Comparison of ENCODE assay signal across 29 cellular contexts in the genomic region with DNA sequence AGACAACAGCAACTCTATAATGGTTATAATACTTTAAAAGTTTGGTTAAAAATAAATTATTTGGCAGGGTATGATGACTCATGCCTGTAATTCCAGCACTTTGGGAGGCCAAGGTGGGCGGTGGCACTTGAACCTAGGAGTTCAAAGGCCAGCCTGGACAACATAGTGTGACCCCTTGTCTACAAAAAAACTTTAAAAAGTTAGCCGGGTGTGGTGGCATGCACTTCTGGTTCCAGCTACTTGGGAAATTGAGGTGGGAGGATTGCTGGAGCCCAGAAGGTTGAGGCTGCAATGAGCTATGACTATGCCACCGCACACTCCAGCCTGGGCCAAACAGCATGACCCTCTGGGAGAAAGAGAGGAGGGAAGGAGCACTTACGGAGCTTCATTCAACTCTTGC.
"Had no signal": no experiment of that assay in that cellular context is flagged by ENCODE, and none has a peak within 500 bp of the region (broad histone marks: within the 10 kb centered on the region; RNA-seq: fewer than 3 reads in every experiment).

No MANE protein-coding gene starts in this region.

- H3K36me3 Mint-ChIP-seq: stimulated activated effector memory CD8-positive, alpha-beta T cell treated with anti-CD3 and anti-CD28 coated beads, Interleukin-12 subunit alpha, Interleukin-12 subunit beta, amount 100 ng/mL, for 72 hours; stimulated activated memory B cell treated with anti-CD40 and anti-IgM and Interleukin-4, amounts not matched to agents 10 μg/mL and 1 μg/mL and 100 μg/mL, for 72 hours; stimulated activated naive B cell treated with anti-CD40 and anti-IgM and Interleukin-4, amounts not matched to agents 10 μg/mL and 1 μg/mL and 100 μg/mL, for 72 hours; type B pancreatic cell had no signal

- DNase-seq: stimulated activated CD4-positive, alpha-beta T cell treated with anti-CD3 and anti-CD28 coated beads, Interleukin-2, amount 100 ng/mL, for 48 hours; stimulated activated CD4-positive, alpha-beta T cell treated with anti-CD3 and anti-CD28 coated beads, Interleukin-4, amount 100 ng/mL, for 1 hour; stimulated activated CD4-positive, alpha-beta T cell treated with anti-CD3 and anti-CD28 coated beads, Interleukin-4, amount 100 ng/mL, for 24 hours; stimulated activated CD4-positive, alpha-beta T cell treated with anti-CD3 and anti-CD28 coated beads, Interleukin-4, amount 100 ng/mL, for 4 hours; stimulated activated CD8-positive, alpha-beta memory T cell treated with anti-CD3 and anti-CD28 coated beads, Interleukin-4, amount 100 ng/mL, for 48 hours; stimulated activated naive B cell treated with anti-CD40 and anti-IgM and Interleukin-4, amounts not matched to agents 10 μg/mL and 1 μg/mL and 100 μg/mL, for 72 hours; stimulated activated naive CD4-positive, alpha-beta T cell; stimulated activated naive CD4-positive, alpha-beta T cell treated with Interleukin-2 at 50 U/mL for 16 hours; stimulated activated naive CD8-positive, alpha-beta T cell treated with anti-CD3 and anti-CD28 coated beads, Interleukin-15, amount 100 ng/mL, for 72 hours; stimulated activated naive CD8-positive, alpha-beta T cell treated with anti-CD3 and anti-CD28 coated beads, Interleukin-15, Interleukin-2, amounts not matched to agents 100 U/mL and 50 U/mL, for 24 hours; stomach; substantia nigra; testis; thyroid gland; tibial artery; transverse colon; trophoblast cell; upper lobe of left lung; upper lobe of right lung; uterus had no signal

- H3K9me3 ChIP-seq: stomach, suprapubic skin, testis, thoracic aorta, thyroid gland, tibial artery, tibial nerve, transverse colon, upper lobe of left lung, upper lobe of right lung, uterus, vagina had no signal

- H3K27ac ChIP-seq: stomach, suprapubic skin, testis, thoracic aorta, thyroid gland, tibial artery, tibial nerve, transverse colon, upper lobe of left lung, upper lobe of right lung, uterus, vagina had no signal

- ATAC-seq: stimulated activated effector memory CD8-positive, alpha-beta T cell treated with anti-CD3 and anti-CD28 coated beads, Interleukin-12 subunit alpha, Interleukin-12 subunit beta, amount 100 ng/mL, for 72 hours; stimulated activated memory B cell treated with anti-CD40 and anti-IgM and Interleukin-4, amounts not matched to agents 10 μg/mL and 1 μg/mL and 100 μg/mL, for 72 hours; stimulated activated naive B cell treated with anti-CD40 and anti-IgM and Interleukin-4, amounts not matched to agents 10 μg/mL and 1 μg/mL and 100 μg/mL, for 72 hours; stimulated activated naive CD8-positive, alpha-beta T cell treated with anti-CD3 and anti-CD28 coated beads, Interleukin-15, amount 100 ng/mL, for 72 hours; stimulated activated naive CD8-positive, alpha-beta T cell treated with anti-CD3 and anti-CD28 coated beads, Interleukin-15, Interleukin-2, amounts not matched to agents 100 U/mL and 50 U/mL, for 24 hours; upper lobe of right lung had no signal

- H3K36me3 ChIP-seq: suprapubic skin, thoracic aorta, thyroid gland, tibial artery, tibial nerve, upper lobe of left lung, upper lobe of right lung, uterus, vagina had no signal

- H3K4me1 ChIP-seq: stomach, suprapubic skin, testis, thyroid gland, tibial artery, tibial nerve, transverse colon, upper lobe of left lung, upper lobe of right lung, uterus, vagina had no signal

- H3K4me1 Mint-ChIP-seq: stimulated activated effector memory CD8-positive, alpha-beta T cell treated with anti-CD3 and anti-CD28 coated beads, Interleukin-12 subunit alpha, Interleukin-12 subunit beta, amount 100 ng/mL, for 72 hours; stimulated activated memory B cell treated with anti-CD40 and anti-IgM and Interleukin-4, amounts not matched to agents 10 μg/mL and 1 μg/mL and 100 μg/mL, for 72 hours; stimulated activated naive B cell treated with anti-CD40 and anti-IgM and Interleukin-4, amounts not matched to agents 10 μg/mL and 1 μg/mL and 100 μg/mL, for 72 hours; stimulated activated naive CD8-positive, alpha-beta T cell treated with anti-CD3 and anti-CD28 coated beads, Interleukin-15, amount 100 ng/mL, for 72 hours had no signal

- H3K4me3 ChIP-seq: stomach, suprapubic skin, testis, thoracic aorta, thyroid gland, tibial artery, tibial nerve, transverse colon, upper lobe of left lung, upper lobe of right lung, uterus, vagina had no signal

- H3K27me3 Mint-ChIP-seq: type B pancreatic cell had no signal

- FAIRE-seq: urothelium cell line had no signal

- H3K9me3 Mint-ChIP-seq: stimulated activated effector memory CD8-positive, alpha-beta T cell treated with anti-CD3 and anti-CD28 coated beads, Interleukin-12 subunit alpha, Interleukin-12 subunit beta, amount 100 ng/mL, for 72 hours; stimulated activated naive B cell treated with anti-CD40 and anti-IgM and Interleukin-4, amounts not matched to agents 10 μg/mL and 1 μg/mL and 100 μg/mL, for 72 hours; stimulated activated naive CD8-positive, alpha-beta T cell treated with anti-CD3 and anti-CD28 coated beads, Interleukin-15, amount 100 ng/mL, for 72 hours; stimulated activated naive CD8-positive, alpha-beta T cell treated with anti-CD3 and anti-CD28 coated beads, Interleukin-15, Interleukin-2, amounts not matched to agents 100 ng/mL and 50 ng/mL, for 24 hours; type B pancreatic cell had no signal

- H3K4me3 Mint-ChIP-seq: stimulated activated effector memory CD8-positive, alpha-beta T cell treated with anti-CD3 and anti-CD28 coated beads, Interleukin-12 subunit alpha, Interleukin-12 subunit beta, amount 100 ng/mL, for 72 hours; stimulated activated memory B cell treated with anti-CD40 and anti-IgM and Interleukin-4, amounts not matched to agents 10 μg/mL and 1 μg/mL and 100 μg/mL, for 72 hours; stimulated activated naive B cell treated with anti-CD40 and anti-IgM and Interleukin-4, amounts not matched to agents 10 μg/mL and 1 μg/mL and 100 μg/mL, for 72 hours; stimulated activated naive CD8-positive, alpha-beta T cell treated with anti-CD3 and anti-CD28 coated beads, Interleukin-15, amount 100 ng/mL, for 72 hours; stimulated activated naive CD8-positive, alpha-beta T cell treated with anti-CD3 and anti-CD28 coated beads, Interleukin-15, Interleukin-2, amounts not matched to agents 100 ng/mL and 50 ng/mL, for 24 hours; type B pancreatic cell had no signal

- H3K27ac Mint-ChIP-seq: stimulated activated effector memory CD8-positive, alpha-beta T cell treated with anti-CD3 and anti-CD28 coated beads, Interleukin-12 subunit alpha, Interleukin-12 subunit beta, amount 100 ng/mL, for 72 hours; stimulated activated memory B cell treated with anti-CD40 and anti-IgM and Interleukin-4, amounts not matched to agents 10 μg/mL and 1 μg/mL and 100 μg/mL, for 72 hours; stimulated activated naive B cell treated with anti-CD40 and anti-IgM and Interleukin-4, amounts not matched to agents 10 μg/mL and 1 μg/mL and 100 μg/mL, for 72 hours; stimulated activated naive CD8-positive, alpha-beta T cell treated with anti-CD3 and anti-CD28 coated beads, Interleukin-15, amount 100 ng/mL, for 72 hours; stimulated activated naive CD8-positive, alpha-beta T cell treated with anti-CD3 and anti-CD28 coated beads, Interleukin-15, Interleukin-2, amounts not matched to agents 100 ng/mL and 50 ng/mL, for 24 hours; type B pancreatic cell had no signal

- H3K27me3 ChIP-seq: stomach, suprapubic skin, testis, thyroid gland, tibial artery, tibial nerve, transverse colon, upper lobe of left lung, upper lobe of right lung, uterus, vagina had no signal
